ENCODE assay signal across 8 cellular contexts in genomic region chr2:163736433-163737168, GRCh38. TPM values are rescaled to one million over a fixed set of nuclear protein-coding genes. Genes with fewer than 3 reads are reported as not detected.
DNase-seq lines count a peak whose midpoint lies in the region; TF ChIP-seq lines count a peak whose summit lies in the region.

No MANE protein-coding gene starts in this region.

- no peaks in the 10 kb centered on the region for H3K9me2 ChIP-seq in MM.1S (replicated peaks; ENCODE audit: insufficient read depth, low read length)

- H3K4me3 ChIP-seq in MM.1S (ENCODE audit: low read length) (peak overlapping the region; percentile 84), cardiac fibroblast (replicated peaks in 1 of 2; ENCODE audit: low read depth in 2 of 2, low read length in 2 of 2) (peak overlapping the region; percentile 59 to 63), stomach (peak overlapping the region; percentile 55 to 71 (median 62))

- TF ChIP-seq POLR2A in stomach (IDR thresholded peaks at IDR 0.05), result no peak

- peak; percentile 49 for DNase-seq in AG08395 (ENCODE audit: low spot score)
- DNase-seq in MM.1S, result peak; percentile 32
- peak; percentile 45 to 46 for DNase-seq in cardiac fibroblast (ENCODE audit: low read depth in 2 of 2)
- DNase-seq in iris pigment epithelial cell (ENCODE audit: low read depth), result peak; percentile 39
- DNase-seq in stomach, result no peak
- DNase-seq in COLO829 (ENCODE audit: low spot score), result no peak
- DNase-seq in NCI-H2029 (lab: John Stamatoyannopoulos, UW), result no peak
- no peak for DNase-seq in effector CD8-positive, alpha-beta T cell (lab: John Stamatoyannopoulos, UW)

- peaks cover 4% of the 10 kb centered on the region; the same call in 1 of the 2 replicates for H3K79me2 ChIP-seq in MM.1S (ENCODE audit: low read length)

- H3K27me3 ChIP-seq in MM.1S (replicated peaks; ENCODE audit: insufficient read depth, low read length) (no peaks in the 10 kb centered on the region), stomach (peaks cover 0 to 10% (median 10%) of the 10 kb centered on the region in 3 donors)

- 1 to 3% (median 2%) methylated on average over 27 to 53 of the region's 53 CpGs for WGBS in stomach, 5 donors

- H3K4me1 ChIP-seq in MM.1S (ENCODE audit: low read length) (peaks cover 12% of the 10 kb centered on the region; the same call in 1 of the 2 replicates), stomach (peaks cover 0 to 19% (median 6%) of the 10 kb centered on the region in 4 donors)

- peak; percentile 23; the same call in 1 of the 2 replicates for TF ChIP-seq CTCF in MM.1S (IDR thresholded peaks at IDR 0.05; ENCODE audit: low read length)
- peak; percentile 40 for TF ChIP-seq CTCF in cardiac fibroblast (IDR thresholded peaks at IDR 0.05; ENCODE audit: low read depth, low read length)
- TF ChIP-seq CTCF in stomach (IDR thresholded peaks at IDR 0.05), result peak in 2 of 7 experiments; percentile 6 to 12

- no peaks in the 10 kb centered on the region for H4K20me1 ChIP-seq in MM.1S (ENCODE audit: insufficient read depth, low read length)

- peak overlapping the region; percentile 78 for H3K4me2 ChIP-seq in MM.1S (ENCODE audit: low read depth, low read length)

- H3K36me3 ChIP-seq in MM.1S (replicated peaks; ENCODE audit: insufficient read depth, low read length) (no peaks in the 10 kb centered on the region), stomach (no peaks in the 10 kb centered on the region)

- H3K9me3 ChIP-seq in MM.1S (replicated peaks; ENCODE audit: insufficient read depth, low read length) (no peaks in the 10 kb centered on the region), stomach (no peaks in the 10 kb centered on the region)

- TF ChIP-seq EP300 in stomach (IDR thresholded peaks at IDR 0.05), result no peak

- H3K9ac ChIP-seq in MM.1S (ENCODE audit: low read length), result peak overlapping the region; percentile 47; the same call in 1 of the 2 replicates

- no peaks in the 10 kb centered on the region for H3F3A ChIP-seq in MM.1S (ENCODE audit: insufficient read depth, low read length)

- no peak overlapping the region for H3K27ac ChIP-seq in MM.1S (ENCODE audit: low read length)
- H3K27ac ChIP-seq in stomach, result peak overlapping the region; percentile 77 to 92 (median 90)

- peak overlapping the region; percentile 91 for H2AFZ ChIP-seq in MM.1S (ENCODE audit: low read length)

- intact Hi-C loops in stomach (cut with DNase I; ENCODE audit: low total_unique reads), result no loop called here

RNA-seq across cellular contexts. Expression of gene FIGN, which starts 0.8 kb away (rescaled TPM):
- total RNA-seq in stomach, result 1 to 10 TPM; 1.2 to 8.9 (median 4.1) TPM
- 1 to 10 TPM in 1 of 3 donors, under 1 TPM in 2; 0.33 to 1.2 (median 0.92) TPM for polyA plus RNA-seq in stomach

Comparison
In these comparisons a context has a peak if more than half of its experiments do, and no peak if none do; other contexts are left out.
1. DNase-seq: peak in AG08395 (single experiment), MM.1S (single experiment), cardiac fibroblast (2 of 2) and iris pigment epithelial cell (single experiment); none in stomach (single experiment), COLO829 (single experiment), NCI-H2029 (single experiment) and effector CD8-positive, alpha-beta T cell (single experiment).
2. Peak in every context shown above with its lines, with median percentiles within 50 percentile points of each other: H3K4me3 ChIP-seq.